ENCODE assay signal across 1 cellular context in genomic region chr2:222835142-222835822, GRCh38.
TF ChIP-seq lines count a peak whose summit lies in the region.

No MANE protein-coding gene starts in this region.

TF ChIP-seq in GM23338, 12 proteins besides CTCF, POLR2A, EP300 and RAD21 (continued from another document):
- TF ChIP-seq EZH2phosphoT487 (IDR thresholded peaks at IDR 0.05; ENCODE audit: unreplicated experiment) (no peak), JUNB (IDR thresholded peaks at IDR 0.05; ENCODE audit: unreplicated experiment) (no peak), ZNF462 (CRISPR knock-in tag; IDR thresholded peaks at IDR 0.05) (no peak), ZNF331 (CRISPR knock-in tag; IDR thresholded peaks at IDR 0.05; ENCODE audit: low read depth) (no peak)
